In the genomic region with DNA sequence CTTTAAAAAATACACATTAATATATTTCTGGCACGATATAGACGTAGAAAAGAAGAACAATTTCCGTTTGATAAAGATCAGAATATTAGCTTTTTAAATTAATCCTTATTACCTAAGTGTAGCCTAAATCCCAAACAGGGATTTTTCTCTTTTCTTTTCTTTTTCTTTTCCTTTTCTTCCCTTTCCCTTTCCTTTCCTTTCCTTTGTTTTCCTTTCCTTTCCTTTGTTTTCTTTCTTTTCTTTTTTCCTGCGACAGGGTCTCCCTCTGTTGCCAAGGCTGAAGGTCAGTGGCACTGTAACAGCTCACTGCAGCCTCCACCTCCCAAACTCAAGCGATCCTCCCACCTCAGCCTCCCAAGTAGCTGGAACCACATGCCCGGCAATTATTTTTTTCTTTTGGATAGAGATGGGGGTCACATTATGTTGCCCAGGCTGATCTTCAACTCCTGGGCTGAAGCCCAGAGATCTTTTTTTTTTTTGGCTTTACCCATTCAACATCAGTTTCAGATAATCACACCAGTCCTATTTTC, we compare ENCODE assay signal across 10 cellular contexts. TPM values are rescaled to one million over a fixed set of nuclear protein-coding genes. Genes with fewer than 3 reads are reported as not detected.
DNase-seq lines count a peak whose midpoint lies in the region; ATAC-seq and TF ChIP-seq lines count a peak whose summit lies in the region.
"Had no signal": no experiment of that assay in that cellular context is flagged by ENCODE, and none has a peak within 500 bp of the region (broad histone marks: within the 10 kb centered on the region; RNA-seq: fewer than 3 reads in every experiment).

No MANE protein-coding gene starts in this region.

- H2BK120ac ChIP-seq in trophoblast cell (ENCODE audit: insufficient read depth, low read length, poor library complexity) = no peak overlapping the region

- H3K9ac ChIP-seq in BLaER1 (no peak overlapping the region), KMS-11 (no peak overlapping the region; the same call in 1 of the 2 replicates), duodenal mucosa (ENCODE audit: low read depth in 1 of 2, low read length in 2 of 2) (no peak overlapping the region), trophoblast cell (ENCODE audit: low read length) (no peak overlapping the region)

- H4K20me1 ChIP-seq in BLaER1 (no peaks in the 10 kb centered on the region), KMS-11 (ENCODE audit: insufficient read depth) (no peaks in the 10 kb centered on the region)

- DNase-seq in trophoblast cell (no peak), immature natural killer cell (no peak)

- no peaks in the 10 kb centered on the region for H3K9me3 Mint-ChIP-seq in immature natural killer cell
- H3K9me3 Mint-ChIP-seq: activated T-cell treated with anti-CD3 and anti-CD28 coated beads, Interleukin-2, amount 50 U/mL, for 72 hours had no signal

- H4K91ac ChIP-seq in trophoblast cell (ENCODE audit: low read depth, low read length) = no peak overlapping the region

- H3K4me2 ChIP-seq in BLaER1 = peak overlapping the region; percentile 91
- H3K4me2 ChIP-seq in KMS-11 = peak overlapping the region; percentile 97
- H3K4me2 ChIP-seq in trophoblast cell (ENCODE audit: low read length) = no peak overlapping the region

- H3K4me1 ChIP-seq in BLaER1 (peaks cover 33% of the 10 kb centered on the region), KMS-11 (ENCODE audit: low read depth, poor library complexity, severe bottlenecking) (peaks cover 17% of the 10 kb centered on the region), duodenal mucosa (ENCODE audit: control insufficient read depth in 1 of 2, insufficient read depth in 2 of 2, low read length in 2 of 2) (peaks cover 25 to 29% of the 10 kb centered on the region in 2 donors), trophoblast cell (ENCODE audit: control insufficient read depth in 1 of 2, insufficient read depth in 2 of 2, low read length in 2 of 2) (peaks cover 0 to 3% of the 10 kb centered on the region in 2 experiments)

- no peak overlapping the region for H2BK5ac ChIP-seq in trophoblast cell (ENCODE audit: low read depth, low read length, poor library complexity)

- H3K36me3 Mint-ChIP-seq in immature natural killer cell = peaks cover 0 to 2% (median 0%) of the 10 kb centered on the region in 3 donors

- peaks cover 25% of the 10 kb centered on the region in 2 donors for H3K4me1 Mint-ChIP-seq in immature natural killer cell

- no peaks in the 10 kb centered on the region for H3K36me3 ChIP-seq in BLaER1
- no peaks in the 10 kb centered on the region for H3K36me3 ChIP-seq in KMS-11 (ENCODE audit: insufficient read depth)
- H3K36me3 ChIP-seq in duodenal mucosa (ENCODE audit: control insufficient read depth in 1 of 2, insufficient read depth in 2 of 2, low read length in 2 of 2) = no peaks in the 10 kb centered on the region
- no peaks in the 10 kb centered on the region for H3K36me3 ChIP-seq in trophoblast cell (ENCODE audit: control insufficient read depth in 1 of 2, insufficient read depth in 2 of 2, low read length in 2 of 2)
- H3K36me3 ChIP-seq: neutrophil had no signal

- H3K27me3 ChIP-seq in BLaER1 (peaks cover 14% of the 10 kb centered on the region), KMS-11 (ENCODE audit: insufficient read depth, low read depth) (no peaks in the 10 kb centered on the region), duodenal mucosa (ENCODE audit: control insufficient read depth in 1 of 2, insufficient read depth in 2 of 2, low read length in 2 of 2) (no peaks in the 10 kb centered on the region), trophoblast cell (ENCODE audit: insufficient read depth, low read length) (no peaks in the 10 kb centered on the region)

- ATAC-seq in GM21447 (IDR thresholded peaks at IDR 0.05; ENCODE audit: unreplicated experiment) (no peak), GM19328 (IDR thresholded peaks at IDR 0.05; ENCODE audit: unreplicated experiment) (no peak), HG03135 (IDR thresholded peaks at IDR 0.05; ENCODE audit: unreplicated experiment) (no peak)
- ATAC-seq: activated T-cell treated with anti-CD3 and anti-CD28 coated beads, Interleukin-2, amount 50 U/mL, for 72 hours had no signal

- WGBS in trophoblast cell (ENCODE audit: extremely low coverage, insufficient coverage, insufficient read length) = no CpG with 5 or more reads among the region's 6 CpGs

- no peak for TF ChIP-seq CTCF in KMS-11 (conservative IDR thresholded peaks at IDR 0.05; ENCODE audit: low read depth, low read length)

- H3K14ac ChIP-seq in trophoblast cell (ENCODE audit: low read length) = no peak overlapping the region

- H3K4me3 Mint-ChIP-seq in immature natural killer cell = no peak overlapping the region
- H3K4me3 Mint-ChIP-seq: activated T-cell treated with anti-CD3 and anti-CD28 coated beads, Interleukin-2, amount 50 U/mL, for 72 hours had no signal

- H2BK12ac ChIP-seq in trophoblast cell (ENCODE audit: low read length) = no peak overlapping the region

- peaks cover 8% of the 10 kb centered on the region; the same call in 1 of the 2 replicates for H3K79me2 ChIP-seq in KMS-11 (ENCODE audit: insufficient read depth, low read depth)
- H3K79me2 ChIP-seq in trophoblast cell (ENCODE audit: control insufficient read depth, insufficient read depth, low read length, poor library complexity) = peaks cover 13% of the 10 kb centered on the region

- peaks cover 14% of the 10 kb centered on the region for H3K79me1 ChIP-seq in trophoblast cell (ENCODE audit: low read length)

- peak overlapping the region in 2 of 6 donors; percentile 5 to 51 for H3K27ac Mint-ChIP-seq in immature natural killer cell
- H3K27ac Mint-ChIP-seq: activated T-cell treated with anti-CD3 and anti-CD28 coated beads, Interleukin-2, amount 50 U/mL, for 72 hours had no signal

- no peak overlapping the region for H3K18ac ChIP-seq in trophoblast cell (ENCODE audit: low read length)

- H3K27me3 Mint-ChIP-seq in immature natural killer cell (ENCODE audit: low read depth in 3 of 3) = peaks cover 0 to 6% (median 4%) of the 10 kb centered on the region in 3 donors

- H2AFZ ChIP-seq in KMS-11 (ENCODE audit: low read depth) = no peak overlapping the region
- no peak overlapping the region for H2AFZ ChIP-seq in trophoblast cell (ENCODE audit: insufficient read depth, low read length, poor library complexity)

- H3K4ac ChIP-seq in trophoblast cell (ENCODE audit: low read depth, low read length) = peak overlapping the region; percentile 57

- H4K8ac ChIP-seq in trophoblast cell (ENCODE audit: low read depth, low read length) = peak overlapping the region; percentile 36

- no peak overlapping the region for H3K27ac ChIP-seq in BLaER1
- H3K27ac ChIP-seq in KMS-11 = no peak overlapping the region
- no peak overlapping the region for H3K27ac ChIP-seq in duodenal mucosa (ENCODE audit: low read depth, low read length)
- H3K27ac ChIP-seq in trophoblast cell (ENCODE audit: low read depth, low read length) = no peak overlapping the region

- H4K12ac ChIP-seq in trophoblast cell (ENCODE audit: low read depth, low read length) = no peak overlapping the region

- H3K4me3 ChIP-seq in BLaER1 (peak overlapping the region; percentile 78; the same call in 1 of the 2 replicates), KMS-11 (IDR thresholded peaks at IDR 0.05; ENCODE audit: insufficient read depth, low read depth, low read length) (no peak overlapping the region), duodenal mucosa (ENCODE audit: low read depth in 1 of 2, low read length in 2 of 2) (peak overlapping the region; percentile 3 to 87), trophoblast cell (ENCODE audit: low read depth, low read length) (no peak overlapping the region)

- H3K9me3 ChIP-seq in BLaER1 (no peaks in the 10 kb centered on the region), duodenal mucosa (ENCODE audit: control insufficient read depth in 1 of 2, low read length in 2 of 2) (no peaks in the 10 kb centered on the region), trophoblast cell (ENCODE audit: insufficient read depth, low read depth, low read length) (no peaks in the 10 kb centered on the region)
- H3K9me3 ChIP-seq: neutrophil had no signal

- no peak overlapping the region for H3K23ac ChIP-seq in trophoblast cell (ENCODE audit: low read length)

- H2AK5ac ChIP-seq in trophoblast cell (ENCODE audit: low read length) = no peak overlapping the region

RNA-seq across cellular contexts. Expression of a gene that starts 1.8 kb away (rescaled TPM):
- 9.3 and 9.6 TPM in 2 replicates for polyA plus RNA-seq in trophoblast cell (2013)
- 1 to 10 TPM; 2.1 to 7.3 (median 2.6) TPM for polyA plus RNA-seq in immature natural killer cell

RNA-seq across cellular contexts. Expression of a gene that starts 47.8 kb away (rescaled TPM):
- polyA plus RNA-seq in trophoblast cell (2013) = 111 and 115 TPM in 2 replicates
- polyA plus RNA-seq in immature natural killer cell = 10 to 100 TPM; 58.0 to 80.1 (median 65.2) TPM

RNA-seq across cellular contexts. Expression of a gene that starts 48.6 kb away (rescaled TPM):
- polyA plus RNA-seq in trophoblast cell (2013) = 38.7 and 40.8 TPM in 2 replicates
- 10 to 100 TPM; 46.0 to 51.1 (median 46.1) TPM for polyA plus RNA-seq in immature natural killer cell

Comparison
In these comparisons a context has a peak if more than half of its experiments do, and no peak if none do; other contexts are left out.
1. H3K4me3 ChIP-seq: peak in BLaER1 (single experiment) and duodenal mucosa (2 of 2); none in KMS-11 (single experiment) and trophoblast cell (single experiment).